ENCODE assay signal across 26 cellular contexts in genomic region chr17:2750721-2751120, GRCh38. TPM values are rescaled to one million over a fixed set of nuclear protein-coding genes. Genes with fewer than 3 reads are reported as not detected.
"Had no signal": no experiment of that assay in that cellular context is flagged by ENCODE, and none has a peak within 500 bp of the region (broad histone marks: within the 10 kb centered on the region; RNA-seq: fewer than 3 reads in every experiment).

No MANE protein-coding gene starts in this region.

- DNase-seq: activated CD4-positive, alpha-beta T cell treated with anti-CD3 and anti-CD28 coated beads for 1 hour; activated CD4-positive, alpha-beta T cell treated with anti-CD3 and anti-CD28 coated beads, Interleukin-2, amount 50 U/mL, for 1 hour; activated CD8-positive, alpha-beta T cell treated with anti-CD3 and anti-CD28 coated beads, Interleukin-2, amount 10 ng/mL, durations not matched to agents 7 days and 5 days; activated naive CD4-positive, alpha-beta T cell; activated T-cell treated with anti-CD3 and anti-CD28 coated beads, Interleukin-2, amount 50 U/mL, for 24 hours; adrenal gland; central memory CD4-positive, alpha-beta T cell; effector memory CD4-positive, alpha-beta T cell; foreskin melanocyte; left ventricle myocardium inferior; naive thymus-derived CD8-positive, alpha-beta T cell; right cardiac atrium; stimulated activated CD4-positive, alpha-beta T cell treated with anti-CD3 and anti-CD28 coated beads, Interleukin-4, amount 100 ng/mL, for 24 hours; stimulated activated naive CD8-positive, alpha-beta T cell treated with anti-CD3 and anti-CD28 coated beads, Interleukin-15, Interleukin-2, amounts not matched to agents 100 U/mL and 50 U/mL, for 24 hours; upper lobe of right lung had no signal

- H3K4me3 Mint-ChIP-seq: activated CD8-positive, alpha-beta T cell treated with anti-CD3 and anti-CD28 coated beads, Interleukin-2, amount 10 ng/mL, durations not matched to agents 7 days and 5 days; activated naive CD8-positive, alpha-beta T cell; activated T-cell treated with anti-CD3 and anti-CD28 coated beads, Interleukin-2, amount 50 U/mL, for 24 hours; activated T-helper 17 cell treated with anti-CD3 and anti-CD28 coated beads, Interleukin-2, amount 50 U/mL, for 72 hours; naive thymus-derived CD8-positive, alpha-beta T cell had no signal

- ATAC-seq: activated CD8-positive, alpha-beta T cell treated with anti-CD3 and anti-CD28 coated beads, Interleukin-2, amount 10 ng/mL, durations not matched to agents 7 days and 5 days; activated T-helper 17 cell treated with anti-CD3 and anti-CD28 coated beads, Interleukin-2, amount 50 U/mL, for 72 hours; esophagus mucosa; pancreas; right cardiac atrium; stimulated activated naive CD8-positive, alpha-beta T cell treated with anti-CD3 and anti-CD28 coated beads, Interleukin-15, Interleukin-2, amounts not matched to agents 100 U/mL and 50 U/mL, for 24 hours; upper lobe of right lung had no signal

- H3K4me1 Mint-ChIP-seq: activated T-helper 17 cell treated with anti-CD3 and anti-CD28 coated beads, Interleukin-2, amount 50 U/mL, for 72 hours had no signal

- H3K36me3 Mint-ChIP-seq: activated naive CD8-positive, alpha-beta T cell had no signal

- H3K9me3 Mint-ChIP-seq: activated T-cell treated with anti-CD3 and anti-CD28 coated beads, Interleukin-2, amount 50 U/mL, for 24 hours; activated T-helper 17 cell treated with anti-CD3 and anti-CD28 coated beads, Interleukin-2, amount 50 U/mL, for 72 hours had no signal

- H3K27ac Mint-ChIP-seq: activated CD8-positive, alpha-beta T cell treated with anti-CD3 and anti-CD28 coated beads, Interleukin-2, amount 10 ng/mL, durations not matched to agents 7 days and 5 days; activated naive CD8-positive, alpha-beta T cell; activated T-cell treated with anti-CD3 and anti-CD28 coated beads, Interleukin-2, amount 50 U/mL, for 24 hours; activated T-helper 17 cell treated with anti-CD3 and anti-CD28 coated beads, Interleukin-2, amount 50 U/mL, for 72 hours had no signal

RNA-seq across cellular contexts. Expression of gene CCDC92B, which starts 1.3 kb away (rescaled TPM):
- total RNA-seq: activated CD8-positive, alpha-beta T cell treated with anti-CD3 and anti-CD28 coated beads, Interleukin-2, amount 10 ng/mL, durations not matched to agents 7 days and 5 days; ascending aorta; dermis microvascular lymphatic vessel endothelial cell; endothelial cell of umbilical vein; hepatocyte; lung microvascular endothelial cell; pulmonary artery endothelial cell; subcutaneous adipose tissue had no signal
